In the genomic region with DNA sequence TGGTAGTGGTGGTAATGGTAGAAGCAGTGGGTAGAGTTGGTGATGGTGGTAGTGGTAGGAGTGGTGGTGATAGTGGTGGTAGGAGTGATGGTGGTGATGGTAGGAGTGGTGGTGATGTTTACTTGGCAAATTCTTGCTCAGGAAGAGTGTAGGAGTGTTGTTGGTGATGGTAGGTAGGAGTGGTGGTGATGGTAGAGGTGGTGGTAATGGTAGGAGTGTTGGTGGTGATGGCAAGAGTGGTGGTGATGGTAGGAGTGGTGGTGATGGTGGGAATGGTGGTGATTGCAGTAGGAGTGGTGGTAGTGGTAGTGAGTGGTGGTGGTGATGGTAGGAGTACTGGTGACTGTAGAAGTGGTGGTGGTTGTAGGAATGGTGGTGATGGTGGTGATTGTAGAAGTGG, we compare ENCODE assay signal across 19 cellular contexts.
A peak's percentile ranks its signal among the peaks of the same experiment; 100 is the strongest.
DNase-seq lines count a peak whose midpoint lies in the region; ATAC-seq and TF ChIP-seq lines count a peak whose summit lies in the region.
"Had no signal": no experiment of that assay in that cellular context is flagged by ENCODE, and none has a peak within 500 bp of the region (broad histone marks: within the 10 kb centered on the region; RNA-seq: fewer than 3 reads in every experiment).

No MANE protein-coding gene starts in this region.

- TF ChIP-seq RAD21 in IMR-90 (IDR thresholded peaks at IDR 0.05; ENCODE audit: low read length), result no peak

- H3K79me1 ChIP-seq in H9 (ENCODE audit: insufficient read depth, low read depth, low read length, poor library complexity, severe bottlenecking) (no peaks in the 10 kb centered on the region), IMR-90 (ENCODE audit: low read depth in 1 of 2, low read length in 2 of 2) (peaks cover 0 to 5% of the 10 kb centered on the region in 2 experiments; a peak in 3 of 4 replicates), mesenchymal stem cell (replicated peaks; ENCODE audit: low read length, poor library complexity, severe bottlenecking) (peaks cover 31% of the 10 kb centered on the region), trophoblast cell (ENCODE audit: low read length) (no peaks in the 10 kb centered on the region)

- no peak overlapping the region for H3T11ph ChIP-seq in H9 (ENCODE audit: low read length)

- H2AK5ac ChIP-seq in H9 (ENCODE audit: insufficient read length, low read length), result no peak overlapping the region
- H2AK5ac ChIP-seq in IMR-90 (ENCODE audit: low read depth, low read length), result no peak overlapping the region
- no peak overlapping the region for H2AK5ac ChIP-seq in mesenchymal stem cell (ENCODE audit: low read length, severe bottlenecking)
- H2AK5ac ChIP-seq in trophoblast cell (ENCODE audit: low read length), result no peak overlapping the region

- no peak overlapping the region for H2AK9ac ChIP-seq in IMR-90 (replicated peaks; ENCODE audit: low read depth, low read length, poor library complexity)

- H3K36me3 ChIP-seq in IMR-90 (ENCODE audit: control insufficient read depth, insufficient read depth, low read length), result no peaks in the 10 kb centered on the region
- no peaks in the 10 kb centered on the region for H3K36me3 ChIP-seq in mesenchymal stem cell (ENCODE audit: control insufficient read depth in 1 of 2, insufficient read depth in 2 of 2, low read depth in 1 of 2, low read length in 2 of 2)
- H3K36me3 ChIP-seq in trophoblast cell (ENCODE audit: control insufficient read depth in 1 of 2, insufficient read depth in 2 of 2, low read length in 2 of 2), result no peaks in the 10 kb centered on the region

- H4K5ac ChIP-seq in H9 (ENCODE audit: insufficient read length, low read depth, low read length) (peak overlapping the region; percentile 96), IMR-90 (ENCODE audit: low read depth, low read length) (no peak overlapping the region)

- no peak overlapping the region for H2BK20ac ChIP-seq in H9 (ENCODE audit: low read depth, low read length, poor library complexity, severe bottlenecking)
- H2BK20ac ChIP-seq in IMR-90 (ENCODE audit: low read depth, low read length), result no peak overlapping the region

- H3K4me3 ChIP-seq in IMR-90 (ENCODE audit: insufficient read depth, low read depth, low read length) (no peak overlapping the region), mesenchymal stem cell (ENCODE audit: insufficient read depth in 1 of 2, low read depth in 1 of 2, low read length in 2 of 2) (peak overlapping the region in 1 of 2 experiments; percentile 6), trophoblast cell (ENCODE audit: low read depth, low read length) (peak overlapping the region; percentile 57), coronary artery (no peak overlapping the region)
- H3K4me3 ChIP-seq: A549; BLaER1 treated with 17β-estradiol and CSF1 and Interleukin-3, amounts not matched to agents 10 nM and 100 nM had no signal

- intact Hi-C loops in IMR-90 (cut with micrococcal nuclease), result no loop called here

- dilution Hi-C loops in IMR-90 (cut with HindIII; ENCODE audit: low sequenced_read_pairs, unreplicated experiment), result no loop called here

- H3K9ac ChIP-seq in H9 (ENCODE audit: extremely low read depth, insufficient read length, low read length) (no peak overlapping the region), IMR-90 (ENCODE audit: low read depth, low read length) (no peak overlapping the region), mesenchymal stem cell (ENCODE audit: low read length) (no peak overlapping the region), trophoblast cell (ENCODE audit: low read length) (no peak overlapping the region)
- H3K9ac ChIP-seq: BLaER1 treated with 17β-estradiol and CSF1 and Interleukin-3, amounts not matched to agents 10 nM and 100 nM had no signal

- ATAC-seq in IMR-90 (ENCODE audit: low read depth), result no peak
- ATAC-seq: A549; CD8-positive, alpha-beta T cell had no signal

- no peaks in the 10 kb centered on the region for H4K20me1 ChIP-seq in H9 (ENCODE audit: control insufficient read depth, insufficient read depth, insufficient read length)
- no peaks in the 10 kb centered on the region for H4K20me1 ChIP-seq in IMR-90 (ENCODE audit: insufficient read depth, low read length)

- H3K9me3 ChIP-seq in H9 (ENCODE audit: control insufficient read depth, low read depth, low read length) (no peaks in the 10 kb centered on the region), IMR-90 (ENCODE audit: control insufficient read depth, insufficient read depth, low read length) (no peaks in the 10 kb centered on the region), mesenchymal stem cell (ENCODE audit: control insufficient read depth, low read length) (no peaks in the 10 kb centered on the region), trophoblast cell (ENCODE audit: insufficient read depth, low read depth, low read length) (peaks cover 13% of the 10 kb centered on the region)
- H3K9me3 ChIP-seq: A549, Caco-2 had no signal

- H4K12ac ChIP-seq in trophoblast cell (ENCODE audit: low read depth, low read length), result no peak overlapping the region

- H3K27ac ChIP-seq in H9 (ENCODE audit: insufficient read length, low read depth, low read length) (no peak overlapping the region), IMR-90 (ENCODE audit: insufficient read depth, low read length) (no peak overlapping the region), mesenchymal stem cell (ENCODE audit: low read length, poor library complexity, severe bottlenecking) (no peak overlapping the region), trophoblast cell (ENCODE audit: low read depth, low read length) (no peak overlapping the region), coronary artery (no peak overlapping the region)
- H3K27ac ChIP-seq: 22Rv1; A549; BLaER1 treated with 17β-estradiol and CSF1 and Interleukin-3, amounts not matched to agents 10 nM and 100 nM; C4-2B had no signal

- no peak for TF ChIP-seq CTCF in H9 (conservative IDR thresholded peaks at IDR 0.05)
- no peak for TF ChIP-seq CTCF in IMR-90 (conservative IDR thresholded peaks at IDR 0.05; ENCODE audit: low read depth, low read length)
- no peak for TF ChIP-seq CTCF in coronary artery (IDR thresholded peaks at IDR 0.05)

- H3K4me2 ChIP-seq in H9 (ENCODE audit: insufficient read depth, insufficient read length, low read length) (no peak overlapping the region), IMR-90 (ENCODE audit: low read depth, low read length) (no peak overlapping the region), mesenchymal stem cell (ENCODE audit: low read length, poor library complexity, severe bottlenecking) (no peak overlapping the region), trophoblast cell (ENCODE audit: low read length) (no peak overlapping the region)
- H3K4me2 ChIP-seq: A549; BLaER1 treated with 17β-estradiol and CSF1 and Interleukin-3, amounts not matched to agents 10 nM and 100 nM had no signal

- peaks cover 0 to 4% (median 0%) of the 10 kb centered on the region in 3 experiments; a peak in 2 of 7 replicates for H3K36me3 Mint-ChIP-seq in H9 (ENCODE audit: insufficient read depth in 1 of 3, low read depth in 3 of 3)

- H2AFZ ChIP-seq in H9 (ENCODE audit: low read length) (no peak overlapping the region), IMR-90 (replicated peaks; ENCODE audit: low read length, poor library complexity) (no peak overlapping the region), mesenchymal stem cell (ENCODE audit: low read depth, low read length) (no peak overlapping the region), trophoblast cell (ENCODE audit: insufficient read depth, low read length, poor library complexity) (no peak overlapping the region)

- H2BK12ac ChIP-seq in H9 (ENCODE audit: insufficient read length, low read depth, low read length), result no peak overlapping the region
- peak overlapping the region in 1 of 2 experiments; percentile 24 for H2BK12ac ChIP-seq in mesenchymal stem cell (ENCODE audit: low read length in 2 of 2)
- H2BK12ac ChIP-seq in trophoblast cell (ENCODE audit: low read length), result no peak overlapping the region

- H3K27me3 Mint-ChIP-seq in H9 (ENCODE audit: low read depth), result peaks cover 1% of the 10 kb centered on the region; the same call in 1 of the 2 replicates
- H3K27me3 Mint-ChIP-seq: B cell; CD4-positive, alpha-beta T cell had no signal

- H3K14ac ChIP-seq in H9 (ENCODE audit: insufficient read depth, low read length), result no peak overlapping the region
- no peak overlapping the region for H3K14ac ChIP-seq in IMR-90 (replicated peaks; ENCODE audit: low read depth, low read length)
- peak overlapping the region in 1 of 2 experiments; percentile 74 for H3K14ac ChIP-seq in mesenchymal stem cell (ENCODE audit: low read length in 2 of 2)
- no peak overlapping the region for H3K14ac ChIP-seq in trophoblast cell (ENCODE audit: low read length)

- no peak overlapping the region for H2BK15ac ChIP-seq in H9 (ENCODE audit: low read depth, low read length)
- no peak overlapping the region for H2BK15ac ChIP-seq in IMR-90 (ENCODE audit: low read depth, low read length)
- H2BK15ac ChIP-seq in mesenchymal stem cell (ENCODE audit: low read depth, poor library complexity, severe bottlenecking), result no peak overlapping the region

- no peak overlapping the region for H4K91ac ChIP-seq in H9 (ENCODE audit: insufficient read length, low read depth, low read length)
- H4K91ac ChIP-seq in IMR-90 (ENCODE audit: insufficient read depth, low read depth, low read length), result no peak overlapping the region
- H4K91ac ChIP-seq in mesenchymal stem cell (ENCODE audit: low read length), result peak overlapping the region; percentile 44
- no peak overlapping the region for H4K91ac ChIP-seq in trophoblast cell (ENCODE audit: low read depth, low read length)

- H3K56ac ChIP-seq in H9 (ENCODE audit: insufficient read length, low read depth, low read length), result peak overlapping the region; percentile 3
- no peak overlapping the region for H3K56ac ChIP-seq in IMR-90 (ENCODE audit: extremely low read depth, insufficient read depth, low read length)

- no peak overlapping the region for H4K8ac ChIP-seq in H9 (replicated peaks; ENCODE audit: insufficient read length, low read depth, low read length)
- no peak overlapping the region for H4K8ac ChIP-seq in IMR-90 (ENCODE audit: low read depth in 2 of 2, low read length in 2 of 2)
- no peak overlapping the region for H4K8ac ChIP-seq in mesenchymal stem cell (ENCODE audit: low read length)
- H4K8ac ChIP-seq in trophoblast cell (ENCODE audit: low read depth, low read length), result no peak overlapping the region

- no peak for TF ChIP-seq POLR2A in IMR-90 (IDR thresholded peaks at IDR 0.05; ENCODE audit: low read depth, low read length)

- H3K4me1 ChIP-seq in H9 (ENCODE audit: insufficient read depth, low read length) (no peaks in the 10 kb centered on the region), IMR-90 (ENCODE audit: control insufficient read depth, insufficient read depth, low read length) (no peaks in the 10 kb centered on the region), mesenchymal stem cell (ENCODE audit: control insufficient read depth, insufficient read depth, low read depth, low read length) (no peaks in the 10 kb centered on the region), trophoblast cell (ENCODE audit: control insufficient read depth in 1 of 2, insufficient read depth in 2 of 2, low read length in 2 of 2) (no peaks in the 10 kb centered on the region)
- H3K4me1 ChIP-seq: A549, Caco-2 had no signal

- DNase-seq in H9, result no peak
- DNase-seq in IMR-90, result no peak
- DNase-seq in mesenchymal stem cell, result no peak
- no peak for DNase-seq in trophoblast cell
- DNase-seq in inferior parietal cortex (ENCODE audit: extremely low spot score), result no peak
- no peak for DNase-seq in T1000 (lab: John Stamatoyannopoulos, UW)
- DNase-seq in coronary artery (ENCODE audit: low spot score), result no peak
- DNase-seq: AML-193; Caco-2; Calu3; CD4-positive, alpha-beta T cell; CD8-positive, alpha-beta T cell; DMS79 treated with DMSO at 0.1 percent for 48 hours; GF-D8 had no signal

- H3K79me2 ChIP-seq in H9 (ENCODE audit: insufficient read depth, low read length) (no peaks in the 10 kb centered on the region; the same call in 1 of the 2 replicates), trophoblast cell (ENCODE audit: control insufficient read depth, insufficient read depth, low read length, poor library complexity) (no peaks in the 10 kb centered on the region)

- in situ Hi-C loops in IMR-90 (cut with MboI; ENCODE audit: low sequenced_read_pairs), result no loop called here

- CTCF ChIA-PET in IMR-90 (lab: Yijun Ruan, JAX), result no interaction called here

- H3K18ac ChIP-seq in H9 (ENCODE audit: insufficient read length, low read depth, low read length), result peak overlapping the region; percentile 11
- H3K18ac ChIP-seq in IMR-90 (ENCODE audit: low read depth, low read length), result no peak overlapping the region
- H3K18ac ChIP-seq in mesenchymal stem cell (ENCODE audit: low read depth in 1 of 2, low read length in 2 of 2), result peak overlapping the region in 1 of 2 experiments; percentile 48
- no peak overlapping the region for H3K18ac ChIP-seq in trophoblast cell (ENCODE audit: low read length)

- H3K4me1 Mint-ChIP-seq in H9, result no peaks in the 10 kb centered on the region
- H3K4me1 Mint-ChIP-seq: B cell had no signal

- H3K9me3 Mint-ChIP-seq in H9, result peaks cover 3 to 4% of the 10 kb centered on the region in 2 experiments; a peak in 3 of 5 replicates
- H3K9me3 Mint-ChIP-seq: CD4-positive, alpha-beta T cell; CD8-positive, alpha-beta T cell had no signal

- H3K4ac ChIP-seq in H9 (ENCODE audit: low read depth, low read length) (no peak overlapping the region), IMR-90 (ENCODE audit: low read depth, low read length) (no peak overlapping the region), mesenchymal stem cell (ENCODE audit: low read depth in 1 of 2, low read length in 2 of 2) (no peak overlapping the region), trophoblast cell (ENCODE audit: low read depth, low read length) (no peak overlapping the region)

- BruUV-seq in IMR-90 (replicated peaks; lab: Mats Ljungman, UMichigan), result no TSS peak

- H3K9me1 ChIP-seq in IMR-90 (ENCODE audit: insufficient read depth, low read length), result no peaks in the 10 kb centered on the region

- H2BK5ac ChIP-seq in H9 (ENCODE audit: insufficient read length, low read length), result peak overlapping the region; percentile 38
- H2BK5ac ChIP-seq in IMR-90 (ENCODE audit: low read depth, low read length, poor library complexity, severe bottlenecking), result peak overlapping the region; percentile 36
- H2BK5ac ChIP-seq in mesenchymal stem cell (ENCODE audit: low read depth, low read length, poor library complexity, severe bottlenecking), result no peak overlapping the region
- no peak overlapping the region for H2BK5ac ChIP-seq in trophoblast cell (ENCODE audit: low read depth, low read length, poor library complexity)

- H3K23ac ChIP-seq in H9 (ENCODE audit: insufficient read length, low read depth, low read length) (no peak overlapping the region), IMR-90 (ENCODE audit: low read depth, low read length) (no peak overlapping the region), mesenchymal stem cell (ENCODE audit: low read length in 2 of 2) (no peak overlapping the region), trophoblast cell (ENCODE audit: low read length) (no peak overlapping the region)

- H3K27me3 ChIP-seq in H9 (ENCODE audit: insufficient read depth, low read length), result no peaks in the 10 kb centered on the region
- H3K27me3 ChIP-seq in IMR-90 (ENCODE audit: control insufficient read depth, insufficient read depth, low read length), result no peaks in the 10 kb centered on the region
- H3K27me3 ChIP-seq in mesenchymal stem cell (ENCODE audit: control insufficient read depth in 1 of 2, insufficient read depth in 1 of 2, low read length in 2 of 2), result no peaks in the 10 kb centered on the region
- H3K27me3 ChIP-seq in trophoblast cell (ENCODE audit: insufficient read depth, low read length), result no peaks in the 10 kb centered on the region
- H3K27me3 ChIP-seq: BLaER1 treated with 17β-estradiol and CSF1 and Interleukin-3, amounts not matched to agents 10 nM and 100 nM had no signal

- H3K23me2 ChIP-seq in H9 (ENCODE audit: insufficient read length, low read depth, low read length, poor library complexity, severe bottlenecking), result no peaks in the 10 kb centered on the region

- no peak overlapping the region for H3K27ac Mint-ChIP-seq in H9
- H3K27ac Mint-ChIP-seq: B cell; CD4-positive, alpha-beta T cell; CD8-positive, alpha-beta T cell had no signal

- POLR2A ChIA-PET in IMR-90 (lab: Charles Lee; ENCODE audit: unreplicated experiment), result no interaction called here

- no peak overlapping the region for H3K4me3 Mint-ChIP-seq in H9
- H3K4me3 Mint-ChIP-seq: B cell; CD4-positive, alpha-beta T cell; CD8-positive, alpha-beta T cell had no signal

- H2BK120ac ChIP-seq in H9 (ENCODE audit: low read depth, low read length, poor library complexity, severe bottlenecking) (no peak overlapping the region), IMR-90 (ENCODE audit: low read depth, low read length) (no peak overlapping the region), mesenchymal stem cell (ENCODE audit: low read depth, low read length) (no peak overlapping the region), trophoblast cell (ENCODE audit: insufficient read depth, low read length, poor library complexity) (no peak overlapping the region)

Comparison
In these comparisons a context has a peak if more than half of its experiments do, and no peak if none do; other contexts are left out.
1. H2BK5ac ChIP-seq: peak in H9 (single experiment) and IMR-90 (single experiment); none in mesenchymal stem cell (single experiment) and trophoblast cell (single experiment).